Comparison of ENCODE assay signal across 1 cellular context in the genomic region with DNA sequence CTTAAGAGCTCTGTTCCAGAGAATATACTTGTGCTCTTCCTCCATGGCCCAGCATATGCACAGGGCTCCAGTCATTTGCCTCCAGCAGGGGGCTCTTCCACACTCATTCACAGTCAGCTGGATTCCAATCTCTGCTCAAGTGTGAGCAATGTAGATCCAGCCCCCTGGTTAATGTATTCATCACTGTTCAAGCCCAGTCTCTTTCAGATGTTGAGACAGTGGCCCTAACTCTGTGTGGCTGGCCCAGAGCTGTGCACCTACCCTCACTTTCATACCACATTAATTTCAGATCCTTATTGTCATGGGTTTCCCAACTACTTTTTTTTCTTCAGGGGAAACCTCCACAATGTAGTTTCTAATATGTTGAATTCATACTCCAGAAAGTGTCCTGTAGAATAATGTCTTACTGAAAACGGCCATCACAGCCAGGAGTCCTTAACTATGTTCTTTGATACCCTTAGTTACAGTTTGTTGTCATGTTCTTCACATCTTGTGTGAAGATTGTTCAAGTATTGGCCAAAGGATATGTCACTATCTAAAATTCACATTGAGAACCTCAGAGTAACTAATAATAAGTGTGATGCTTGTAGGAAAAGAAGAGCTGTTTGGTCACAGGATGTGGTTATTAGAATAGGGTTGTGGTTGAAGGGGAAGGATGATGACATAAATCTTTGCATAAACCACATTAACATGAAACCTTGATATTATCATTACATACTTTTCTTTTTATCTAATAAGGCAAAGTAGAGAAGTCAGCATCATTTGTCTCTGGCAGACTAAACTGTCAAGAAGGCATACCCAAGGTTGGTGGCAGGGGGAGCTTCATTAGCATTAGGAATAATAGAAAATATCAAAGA.
TF ChIP-seq lines count a peak whose summit lies in the region.

No MANE protein-coding gene starts in this region.

TF ChIP-seq in H1, 55 proteins besides CTCF, POLR2A, EP300 and RAD21:
- no peak for TF ChIP-seq MAFK (IDR thresholded peaks at IDR 0.05; ENCODE audit: low read depth, low read length)
- no peak for TF ChIP-seq CREB1 (IDR thresholded peaks at IDR 0.05)
- TF ChIP-seq SUZ12 (IDR thresholded peaks at IDR 0.05; ENCODE audit: low read length) = no peak
